16 cellular contexts compared by ENCODE assay signal in the genomic region with DNA sequence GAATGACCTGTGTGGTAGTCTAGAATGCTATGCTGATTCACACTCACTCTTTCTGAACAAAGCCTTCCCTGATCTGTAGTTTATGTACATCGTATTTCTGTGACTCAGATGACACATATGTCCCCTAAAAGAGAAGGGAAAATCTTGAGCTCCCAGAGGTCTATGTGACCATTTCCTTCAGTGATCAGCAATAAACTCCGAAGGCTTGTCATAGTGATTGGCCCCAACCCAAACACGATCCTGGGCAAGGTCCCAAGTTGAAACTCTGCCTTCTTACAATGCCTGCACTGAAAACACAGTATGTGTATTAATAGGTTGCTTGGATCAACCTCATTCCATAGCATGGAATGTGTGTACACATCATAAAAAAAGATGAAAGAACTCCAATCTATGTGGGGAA.
DNase-seq lines count a peak whose midpoint lies in the region; ATAC-seq and TF ChIP-seq lines count a peak whose summit lies in the region.
"Had no signal": no experiment of that assay in that cellular context is flagged by ENCODE, and none has a peak within 500 bp of the region (broad histone marks: within the 10 kb centered on the region; RNA-seq: fewer than 3 reads in every experiment).

No MANE protein-coding gene starts in this region.

- H3K79me2 ChIP-seq in PC-3 (ENCODE audit: low read length), result no peaks in the 10 kb centered on the region
- H3K79me2 ChIP-seq in osteoblast (ENCODE audit: insufficient read depth, low read length), result no peaks in the 10 kb centered on the region

- TF ChIP-seq CTCF in Calu3 (IDR thresholded peaks at IDR 0.05; ENCODE audit: unreplicated experiment) (no peak), PC-3 (conservative IDR thresholded peaks at IDR 0.05; ENCODE audit: low read depth, low read length) (no peak), fibroblast of mammary gland (conservative IDR thresholded peaks at IDR 0.05; ENCODE audit: control insufficient read depth, insufficient read depth, low read depth, low read length) (no peak), osteoblast (IDR thresholded peaks at IDR 0.05; ENCODE audit: extremely low read depth, low read depth, low read length) (no peak), left lung (IDR thresholded peaks at IDR 0.05) (no peak)

- H3K27ac ChIP-seq in PC-3 (ENCODE audit: low read length) (no peak overlapping the region), osteoblast (ENCODE audit: low read depth, low read length) (peak overlapping the region; percentile 64), left lung (no peak overlapping the region)
- H3K27ac ChIP-seq: BLaER1 treated with 17β-estradiol and CSF1 and Interleukin-3, amounts not matched to agents 10 nM and 100 nM; brain microvascular endothelial cell had no signal

- POLR2A ChIA-PET in PC-3 (lab: Charles Lee; ENCODE audit: unreplicated experiment), result no interaction called here

- peaks cover 47% of the 10 kb centered on the region for H3K4me1 Mint-ChIP-seq in Calu3 (ENCODE audit: low read depth, unreplicated experiment)
- H3K4me1 Mint-ChIP-seq: stimulated activated naive B cell treated with anti-CD40 and anti-IgM and Interleukin-4, amounts not matched to agents 10 μg/mL and 1 μg/mL and 100 μg/mL, for 72 hours had no signal

- H4K20me1 ChIP-seq in PC-3 (ENCODE audit: low read length), result no peaks in the 10 kb centered on the region
- no peaks in the 10 kb centered on the region for H4K20me1 ChIP-seq in osteoblast (ENCODE audit: insufficient read depth, low read length)
- H4K20me1 ChIP-seq: BLaER1 treated with 17β-estradiol and CSF1 and Interleukin-3, amounts not matched to agents 10 nM and 100 nM had no signal

- H3K27ac Mint-ChIP-seq in Calu3 (ENCODE audit: unreplicated experiment), result peak overlapping the region; percentile 74
- H3K27ac Mint-ChIP-seq: progenitor cell of endocrine pancreas; stimulated activated naive B cell treated with anti-CD40 and anti-IgM and Interleukin-4, amounts not matched to agents 10 μg/mL and 1 μg/mL and 100 μg/mL, for 72 hours had no signal

- no peaks in the 10 kb centered on the region for H3K36me3 Mint-ChIP-seq in Calu3 (ENCODE audit: insufficient read depth, unreplicated experiment)
- H3K36me3 Mint-ChIP-seq: stimulated activated naive B cell treated with anti-CD40 and anti-IgM and Interleukin-4, amounts not matched to agents 10 μg/mL and 1 μg/mL and 100 μg/mL, for 72 hours had no signal

- no peak overlapping the region for H3K4me3 ChIP-seq in PC-3 (ENCODE audit: low read length)
- H3K4me3 ChIP-seq in fibroblast of mammary gland (ENCODE audit: control insufficient read depth, low read depth, low read length), result no peak overlapping the region
- no peak overlapping the region for H3K4me3 ChIP-seq in osteoblast (ENCODE audit: insufficient read depth, low read length)
- no peak overlapping the region for H3K4me3 ChIP-seq in left lung
- H3K4me3 ChIP-seq: BLaER1 treated with 17β-estradiol and CSF1 and Interleukin-3, amounts not matched to agents 10 nM and 100 nM had no signal

- ATAC-seq in PC-3 (peak; percentile 91), GM18498 (IDR thresholded peaks at IDR 0.05; ENCODE audit: unreplicated experiment) (no peak), left lung (no peak)
- ATAC-seq: stimulated activated naive B cell treated with anti-CD40 and anti-IgM and Interleukin-4, amounts not matched to agents 10 μg/mL and 1 μg/mL and 100 μg/mL, for 72 hours had no signal

- H3K27me3 ChIP-seq in PC-3 (ENCODE audit: low read length) (no peaks in the 10 kb centered on the region), osteoblast (ENCODE audit: insufficient read depth, low read length) (no peaks in the 10 kb centered on the region), left lung (no peaks in the 10 kb centered on the region)
- H3K27me3 ChIP-seq: BLaER1 treated with 17β-estradiol and CSF1 and Interleukin-3, amounts not matched to agents 10 nM and 100 nM; brain microvascular endothelial cell had no signal

- H3K36me3 ChIP-seq in PC-3 (ENCODE audit: low read depth, low read length), result no peaks in the 10 kb centered on the region
- H3K36me3 ChIP-seq in osteoblast (ENCODE audit: insufficient read depth, low read length), result no peaks in the 10 kb centered on the region
- H3K36me3 ChIP-seq in left lung, result no peaks in the 10 kb centered on the region
- H3K36me3 ChIP-seq: BLaER1 treated with 17β-estradiol and CSF1 and Interleukin-3, amounts not matched to agents 10 nM and 100 nM; brain microvascular endothelial cell had no signal

- no peaks in the 10 kb centered on the region for H3K9me3 ChIP-seq in PC-3 (ENCODE audit: low read length)
- no peaks in the 10 kb centered on the region for H3K9me3 ChIP-seq in osteoblast (ENCODE audit: low read depth, low read length)
- no peaks in the 10 kb centered on the region for H3K9me3 ChIP-seq in left lung
- H3K9me3 ChIP-seq: BLaER1 treated with 17β-estradiol and CSF1 and Interleukin-3, amounts not matched to agents 10 nM and 100 nM had no signal

- no peaks in the 10 kb centered on the region for H3F3A ChIP-seq in PC-3 (ENCODE audit: low read length, unreplicated experiment)

- intact Hi-C loops in Calu3 (cut with micrococcal nuclease; ENCODE audit: unreplicated experiment) (loop anchor here (2.0 kb wide), 1 partner anchor 44 kb away; no protein-coding TSS in a partner anchor), PC-3 (cut with micrococcal nuclease) (loop anchor here (1.0 to 10.0 kb wide), 2 partner anchors 12 to 184 kb away; no protein-coding TSS in a partner anchor), left lung (cut with DNase I) (no loop called here)

- CTCF ChIA-PET in Calu3 (lab: Charles Lee) (interaction anchor here (0.6 kb wide), 1 partner anchor 375 kb away, joined by 3 read pairs; no protein-coding TSS in a partner anchor), PC-3 (lab: Charles Lee) (no interaction called here)

- H3K4me3 Mint-ChIP-seq in Calu3 (ENCODE audit: low read depth, unreplicated experiment), result no peak overlapping the region
- H3K4me3 Mint-ChIP-seq: stimulated activated naive B cell treated with anti-CD40 and anti-IgM and Interleukin-4, amounts not matched to agents 10 μg/mL and 1 μg/mL and 100 μg/mL, for 72 hours had no signal

- peak; percentile 79 for DNase-seq in Calu3
- DNase-seq in PC-3, result peak; percentile 78
- DNase-seq in fibroblast of mammary gland (ENCODE audit: low read depth), result peak; percentile 45
- DNase-seq in osteoblast (ENCODE audit: insufficient read length, low spot score, missing footprints), result peak; percentile 61
- no peak for DNase-seq in cerebellar cortex (ENCODE audit: low spot score)
- no peak for DNase-seq in left lung
- no peak for DNase-seq in NCI-H1092 treated with DMSO at 0.1 percent for 48 hours (lab: John Stamatoyannopoulos, UW)
- DNase-seq: activated CD4-positive, alpha-beta T cell treated with anti-CD3 and anti-CD28 coated beads for 1 hour; brain microvascular endothelial cell; midbrain; NCI-H2029 treated with DMSO at 0.1 percent for 48 hours; stimulated activated CD4-positive, alpha-beta T cell treated with anti-CD3 and anti-CD28 coated beads, Interleukin-4, amount 100 ng/mL, for 1 hour; stimulated activated naive B cell treated with anti-CD40 and anti-IgM and Interleukin-4, amounts not matched to agents 10 μg/mL and 1 μg/mL and 100 μg/mL, for 72 hours had no signal

- BruUV-seq in Calu3 (replicated peaks; lab: Mats Ljungman, UMichigan) (no TSS peak), PC-3 (replicated peaks; lab: Mats Ljungman, UMichigan) (no TSS peak)

- peaks cover 3% of the 10 kb centered on the region for H3K9me3 Mint-ChIP-seq in Calu3 (ENCODE audit: low read depth, unreplicated experiment)

- no peaks in the 10 kb centered on the region for H3K9me2 ChIP-seq in PC-3 (replicated peaks; ENCODE audit: low read length)

- H3K4me2 ChIP-seq in PC-3 (ENCODE audit: low read length) (no peak overlapping the region), osteoblast (ENCODE audit: insufficient read depth, low read length) (peak overlapping the region; percentile 34)
- H3K4me2 ChIP-seq: BLaER1 treated with 17β-estradiol and CSF1 and Interleukin-3, amounts not matched to agents 10 nM and 100 nM had no signal

- no peaks in the 10 kb centered on the region for H3K27me3 Mint-ChIP-seq in Calu3 (ENCODE audit: unreplicated experiment)
- H3K27me3 Mint-ChIP-seq: progenitor cell of endocrine pancreas; stimulated activated naive B cell treated with anti-CD40 and anti-IgM and Interleukin-4, amounts not matched to agents 10 μg/mL and 1 μg/mL and 100 μg/mL, for 72 hours had no signal

- H2AFZ ChIP-seq in PC-3 (ENCODE audit: low read length) (no peak overlapping the region), osteoblast (ENCODE audit: low read length) (no peak overlapping the region)

- no peak overlapping the region for H3K9ac ChIP-seq in PC-3 (ENCODE audit: low read length)
- H3K9ac ChIP-seq: BLaER1 treated with 17β-estradiol and CSF1 and Interleukin-3, amounts not matched to agents 10 nM and 100 nM had no signal

- H3K4me1 ChIP-seq in PC-3 (ENCODE audit: insufficient read depth, low read length), result 0 out of 2 replicates have a peak, but pooled peaks cover 4% of the 10 kb centered on the region
- peaks cover 17% of the 10 kb centered on the region for H3K4me1 ChIP-seq in osteoblast (ENCODE audit: insufficient read depth, low read length)
- H3K4me1 ChIP-seq in left lung, result no peaks in the 10 kb centered on the region
- H3K4me1 ChIP-seq: BLaER1 treated with 17β-estradiol and CSF1 and Interleukin-3, amounts not matched to agents 10 nM and 100 nM had no signal

Comparison
In these comparisons a context has a peak if more than half of its experiments do, and no peak if none do; other contexts are left out.
1. DNase-seq: peak in Calu3 (single experiment), PC-3 (single experiment), fibroblast of mammary gland (single experiment) and osteoblast (single experiment); none in cerebellar cortex (single experiment), left lung (0 of 2) and NCI-H1092 treated with DMSO at 0.1 percent for 48 hours (single experiment).
2. intact Hi-C loops: an anchor here in Calu3 (2.0 kb wide) and PC-3 (1.0 to 10.0 kb wide); none called in left lung.